ENCODE assay signal across 8 cellular contexts in genomic region chr9:71001780-71002386, GRCh38.
A peak's percentile ranks its signal among the peaks of the same experiment; 100 is the strongest.
DNase-seq lines count a peak whose midpoint lies in the region; ATAC-seq and TF ChIP-seq lines count a peak whose summit lies in the region.

No MANE protein-coding gene starts in this region.

- ATAC-seq in heart right ventricle (no peak), Right ventricle myocardium superior (ENCODE audit: poor library complexity) (no peak), GM19023 (IDR thresholded peaks at IDR 0.05; ENCODE audit: unreplicated experiment) (no peak)
- ATAC-seq in activated CD8-positive, alpha-beta T cell treated with anti-CD3 and anti-CD28 coated beads, Interleukin-2, amount 10 ng/mL, durations not matched to agents 7 days and 5 days = no peak

- no peaks in the 10 kb centered on the region for H3K4me1 Mint-ChIP-seq in activated CD8-positive, alpha-beta T cell treated with anti-CD3 and anti-CD28 coated beads, Interleukin-2, amount 10 ng/mL, durations not matched to agents 7 days and 5 days (ENCODE audit: low read depth)

- H3K36me3 ChIP-seq in heart right ventricle = no peaks in the 10 kb centered on the region

- peak in 8 of 9 donors; percentile 24 to 58 (median 42) for TF ChIP-seq CTCF in heart right ventricle (IDR thresholded peaks at IDR 0.05)

- H3K4me3 ChIP-seq in heart right ventricle = no peak overlapping the region

- 63 to 81% methylated on average over 5 of the region's 5 CpGs for WGBS in heart right ventricle, 2 donors

- H3K9me3 ChIP-seq in heart right ventricle = peaks cover 0 to 28% (median 19%) of the 10 kb centered on the region in 11 donors

- no peak overlapping the region for H3K4me3 Mint-ChIP-seq in activated CD8-positive, alpha-beta T cell treated with anti-CD3 and anti-CD28 coated beads, Interleukin-2, amount 10 ng/mL, durations not matched to agents 7 days and 5 days

- peaks cover 11% of the 10 kb centered on the region for H3K9me3 Mint-ChIP-seq in activated CD8-positive, alpha-beta T cell treated with anti-CD3 and anti-CD28 coated beads, Interleukin-2, amount 10 ng/mL, durations not matched to agents 7 days and 5 days (ENCODE audit: insufficient read depth)

- POLR2A ChIA-PET in activated CD8-positive, alpha-beta T cell treated with anti-CD3 and anti-CD28 coated beads, Interleukin-2, amount 10 ng/mL, durations not matched to agents 7 days and 5 days (lab: Charles Lee) = no interaction called here

- CTCF ChIA-PET in activated CD8-positive, alpha-beta T cell treated with anti-CD3 and anti-CD28 coated beads, Interleukin-2, amount 10 ng/mL, durations not matched to agents 7 days and 5 days (lab: Charles Lee) = interaction anchor here (1.6 kb wide), 1 partner anchor 362 kb away, joined by 6 read pairs; no protein-coding TSS in a partner anchor

- no peaks in the 10 kb centered on the region for H3K27me3 Mint-ChIP-seq in activated CD8-positive, alpha-beta T cell treated with anti-CD3 and anti-CD28 coated beads, Interleukin-2, amount 10 ng/mL, durations not matched to agents 7 days and 5 days (ENCODE audit: low read depth)

- H3K27ac ChIP-seq in heart right ventricle = no peak overlapping the region

- intact Hi-C loops in heart right ventricle (cut with DNase I) (loop anchor here in 6 of 10 donors (1.0 to 10.0 kb wide), 4 partner anchors 75 to 362 kb away; no protein-coding TSS in a partner anchor), Right ventricle myocardium superior (cut with DNase I) (loop anchor here (5.0 kb wide), 1 partner anchor 360 kb away; no protein-coding TSS in a partner anchor)

- H3K36me3 Mint-ChIP-seq in activated CD8-positive, alpha-beta T cell treated with anti-CD3 and anti-CD28 coated beads, Interleukin-2, amount 10 ng/mL, durations not matched to agents 7 days and 5 days (ENCODE audit: low read depth) = no peaks in the 10 kb centered on the region

- no peaks in the 10 kb centered on the region for H3K27me3 ChIP-seq in heart right ventricle

- DNase-seq in heart right ventricle (peak in 1 of 2 donors; percentile 10), Right ventricle myocardium superior (no peak), HT1080 (ENCODE audit: low read depth) (peak; percentile 20), left kidney (ENCODE audit: low read depth, low spot score) (peak; percentile 68), GM19238 (ENCODE audit: insufficient read length, low spot score) (no peak), Kasumi-1 (lab: John Stamatoyannopoulos, UW) (no peak)
- peak; percentile 26 for DNase-seq in activated CD8-positive, alpha-beta T cell treated with anti-CD3 and anti-CD28 coated beads, Interleukin-2, amount 10 ng/mL, durations not matched to agents 7 days and 5 days

- H3K4me1 ChIP-seq in heart right ventricle = no peaks in the 10 kb centered on the region

- H3K27ac Mint-ChIP-seq in activated CD8-positive, alpha-beta T cell treated with anti-CD3 and anti-CD28 coated beads, Interleukin-2, amount 10 ng/mL, durations not matched to agents 7 days and 5 days = no peak overlapping the region

Comparison
In these comparisons a context has a peak if more than half of its experiments do, and no peak if none do; other contexts are left out.
1. DNase-seq: peak in HT1080 (single experiment), activated CD8-positive, alpha-beta T cell treated with anti-CD3 and anti-CD28 coated beads, Interleukin-2, amount 10 ng/mL, durations not matched to agents 7 days and 5 days (single experiment) and left kidney (single experiment); none in Right ventricle myocardium superior (single experiment), GM19238 (single experiment) and Kasumi-1 (0 of 2).